Comparison of ENCODE assay signal across 32 cellular contexts in the genomic region with DNA sequence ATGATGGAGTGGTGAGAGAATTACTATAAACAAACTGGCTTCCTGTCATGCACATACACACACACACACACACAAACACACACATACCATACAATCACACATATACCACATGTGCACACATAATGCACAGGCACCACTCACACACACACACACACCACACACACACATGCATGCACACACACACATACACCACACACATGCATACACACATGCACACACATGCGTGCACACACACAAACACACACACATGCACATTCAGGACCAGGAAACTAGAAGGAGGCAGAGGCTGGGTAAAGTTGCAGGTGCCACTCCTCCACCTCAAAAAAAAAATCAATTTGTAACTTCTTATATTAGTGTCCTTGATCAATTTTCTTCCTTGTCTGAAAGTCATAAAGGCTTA.
"Had no signal": no experiment of that assay in that cellular context is flagged by ENCODE, and none has a peak within 500 bp of the region (broad histone marks: within the 10 kb centered on the region; RNA-seq: fewer than 3 reads in every experiment).

No MANE protein-coding gene starts in this region.

- H3K4me1 ChIP-seq: ascending aorta, esophagus squamous epithelium, heart right ventricle had no signal

- H3K36me3 ChIP-seq: ascending aorta, esophagus squamous epithelium, gastroesophageal sphincter, heart right ventricle had no signal

- H3K9me3 ChIP-seq: ascending aorta, esophagus squamous epithelium, gastroesophageal sphincter, heart right ventricle had no signal

- H3K27me3 ChIP-seq: ascending aorta, dorsolateral prefrontal cortex, esophagus squamous epithelium, gastroesophageal sphincter, heart right ventricle, hepatocyte had no signal

- H3K9me3 Mint-ChIP-seq: activated CD4-positive, alpha-beta memory T cell treated with anti-CD3 and anti-CD28 coated beads, Interleukin-2, amount 10 ng/mL, durations not matched to agents 7 days and 5 days; activated CD4-positive, alpha-beta T cell treated with anti-CD3 and anti-CD28 coated beads, Interleukin-2, amount 10 ng/mL, durations not matched to agents 7 days and 5 days; activated naive CD4-positive, alpha-beta T cell treated with anti-CD3 and anti-CD28 coated beads, Interleukin-2, amount 10 ng/mL, durations not matched to agents 7 days and 5 days; activated naive CD8-positive, alpha-beta T cell treated with anti-CD3 and anti-CD28 coated beads, Interleukin-2, amount 10 ng/mL, durations not matched to agents 7 days and 5 days; activated T-cell treated with anti-CD3 and anti-CD28 coated beads, Interleukin-2, amount 50 U/mL, for 24 hours; brain; dendritic cell treated with granulocyte-macrophage colony-stimulating factor and Interleukin-4, amounts not matched to agents 40 ng/mL and 50 ng/mL, for 4 days; endodermal cell; T-helper 2 cell treated with Interferon-gamma antibody and Interleukin-4, amounts not matched to agents 5 μg/mL and 100 μg/mL, for 36 hours; WTC11 had no signal

- H2AFZ ChIP-seq: hepatocyte had no signal

- H3K79me2 ChIP-seq: hepatocyte had no signal

- H3K4me3 Mint-ChIP-seq: activated CD4-positive, alpha-beta memory T cell treated with anti-CD3 and anti-CD28 coated beads, Interleukin-2, amount 10 ng/mL, durations not matched to agents 7 days and 5 days; activated CD4-positive, alpha-beta T cell treated with anti-CD3 and anti-CD28 coated beads, Interleukin-2, amount 10 ng/mL, durations not matched to agents 7 days and 5 days; activated naive CD4-positive, alpha-beta T cell treated with anti-CD3 and anti-CD28 coated beads, Interleukin-2, amount 10 ng/mL, durations not matched to agents 7 days and 5 days; activated naive CD8-positive, alpha-beta T cell treated with anti-CD3 and anti-CD28 coated beads, Interleukin-2, amount 10 ng/mL, durations not matched to agents 7 days and 5 days; activated T-cell treated with anti-CD3 and anti-CD28 coated beads, Interleukin-2, amount 50 U/mL, for 24 hours; activated T-cell treated with anti-CD3 and anti-CD28 coated beads, Interleukin-2, amount 50 U/mL, for 72 hours; brain; central memory CD8-positive, alpha-beta T cell; dendritic cell treated with granulocyte-macrophage colony-stimulating factor and Interleukin-4, amounts not matched to agents 40 ng/mL and 50 ng/mL, for 4 days; endodermal cell; T-helper 17 cell; T-helper 2 cell treated with Interferon-gamma antibody and Interleukin-4, amounts not matched to agents 5 μg/mL and 100 μg/mL, for 36 hours; WTC11 had no signal

- H3K27ac ChIP-seq: ascending aorta, coronary artery, dorsolateral prefrontal cortex, esophagus squamous epithelium, gastroesophageal sphincter, heart right ventricle, hepatocyte had no signal

- H3K4me3 ChIP-seq: ascending aorta, coronary artery, dorsolateral prefrontal cortex, esophagus squamous epithelium, gastroesophageal sphincter, heart right ventricle, hepatocyte had no signal

- H3K4me2 ChIP-seq: hepatocyte had no signal

- H3K4me1 Mint-ChIP-seq: activated CD4-positive, alpha-beta memory T cell treated with anti-CD3 and anti-CD28 coated beads, Interleukin-2, amount 10 ng/mL, durations not matched to agents 7 days and 5 days; activated CD4-positive, alpha-beta T cell treated with anti-CD3 and anti-CD28 coated beads, Interleukin-2, amount 10 ng/mL, durations not matched to agents 7 days and 5 days; activated naive CD4-positive, alpha-beta T cell treated with anti-CD3 and anti-CD28 coated beads, Interleukin-2, amount 10 ng/mL, durations not matched to agents 7 days and 5 days; activated naive CD8-positive, alpha-beta T cell treated with anti-CD3 and anti-CD28 coated beads, Interleukin-2, amount 10 ng/mL, durations not matched to agents 7 days and 5 days; brain; central memory CD8-positive, alpha-beta T cell; endodermal cell; T-helper 17 cell had no signal

- H3K36me3 Mint-ChIP-seq: activated naive CD4-positive, alpha-beta T cell treated with anti-CD3 and anti-CD28 coated beads, Interleukin-2, amount 10 ng/mL, durations not matched to agents 7 days and 5 days; activated naive CD4-positive, alpha-beta T cell treated with anti-CD3 and anti-CD28 coated beads, Interleukin-2, amount 50 U/mL, for 72 hours; activated naive CD8-positive, alpha-beta T cell treated with anti-CD3 and anti-CD28 coated beads, Interleukin-2, amount 10 ng/mL, durations not matched to agents 7 days and 5 days; WTC11 had no signal

- ATAC-seq: activated naive CD4-positive, alpha-beta T cell treated with anti-CD3 and anti-CD28 coated beads, Interleukin-2, amount 50 U/mL, for 72 hours; activated T-cell treated with anti-CD3 and anti-CD28 coated beads, Interleukin-2, amount 50 U/mL, for 72 hours; gastroesophageal sphincter; heart right ventricle; T-helper 17 cell; WTC11 had no signal

- H3K27me3 Mint-ChIP-seq: activated CD4-positive, alpha-beta memory T cell treated with anti-CD3 and anti-CD28 coated beads, Interleukin-2, amount 10 ng/mL, durations not matched to agents 7 days and 5 days; activated CD4-positive, alpha-beta T cell treated with anti-CD3 and anti-CD28 coated beads, Interleukin-2, amount 10 ng/mL, durations not matched to agents 7 days and 5 days; activated naive CD4-positive, alpha-beta T cell treated with anti-CD3 and anti-CD28 coated beads, Interleukin-2, amount 10 ng/mL, durations not matched to agents 7 days and 5 days; activated naive CD8-positive, alpha-beta T cell treated with anti-CD3 and anti-CD28 coated beads, Interleukin-2, amount 10 ng/mL, durations not matched to agents 7 days and 5 days; activated T-cell treated with anti-CD3 and anti-CD28 coated beads, Interleukin-2, amount 50 U/mL, for 24 hours; central memory CD8-positive, alpha-beta T cell; dendritic cell treated with granulocyte-macrophage colony-stimulating factor and Interleukin-4, amounts not matched to agents 40 ng/mL and 50 ng/mL, for 4 days; T-helper 17 cell had no signal

- H3K27ac Mint-ChIP-seq: activated CD4-positive, alpha-beta memory T cell treated with anti-CD3 and anti-CD28 coated beads, Interleukin-2, amount 10 ng/mL, durations not matched to agents 7 days and 5 days; activated CD4-positive, alpha-beta T cell treated with anti-CD3 and anti-CD28 coated beads, Interleukin-2, amount 10 ng/mL, durations not matched to agents 7 days and 5 days; activated naive CD4-positive, alpha-beta T cell treated with anti-CD3 and anti-CD28 coated beads, Interleukin-2, amount 10 ng/mL, durations not matched to agents 7 days and 5 days; activated naive CD4-positive, alpha-beta T cell treated with anti-CD3 and anti-CD28 coated beads, Interleukin-2, amount 50 U/mL, for 72 hours; activated naive CD8-positive, alpha-beta T cell treated with anti-CD3 and anti-CD28 coated beads, Interleukin-2, amount 10 ng/mL, durations not matched to agents 7 days and 5 days; activated T-cell treated with anti-CD3 and anti-CD28 coated beads, Interleukin-2, amount 50 U/mL, for 24 hours; activated T-cell treated with anti-CD3 and anti-CD28 coated beads, Interleukin-2, amount 50 U/mL, for 72 hours; dendritic cell treated with granulocyte-macrophage colony-stimulating factor and Interleukin-4, amounts not matched to agents 40 ng/mL and 50 ng/mL, for 4 days; endodermal cell; T-helper 17 cell; T-helper 2 cell treated with Interferon-gamma antibody and Interleukin-4, amounts not matched to agents 5 μg/mL and 100 μg/mL, for 36 hours; WTC11 had no signal

- DNase-seq: activated CD4-positive, alpha-beta memory T cell treated with anti-CD3 and anti-CD28 coated beads, Interleukin-2, amount 10 ng/mL, durations not matched to agents 7 days and 5 days; activated CD4-positive, alpha-beta T cell treated with anti-CD3 and anti-CD28 coated beads for 1 hour; activated CD4-positive, alpha-beta T cell treated with anti-CD3 and anti-CD28 coated beads for 4 hours; activated CD4-positive, alpha-beta T cell treated with anti-CD3 and anti-CD28 coated beads, Interleukin-2, amount 10 ng/mL, durations not matched to agents 7 days and 5 days; activated CD4-positive, alpha-beta T cell treated with anti-CD3 and anti-CD28 coated beads, Interleukin-2, amount 50 U/mL, for 4 hours; activated CD8-positive, alpha-beta memory T cell treated with anti-CD3 and anti-CD28 coated beads, Interleukin-2, amount 50 U/mL, for 48 hours; activated gamma-delta T cell; activated naive CD4-positive, alpha-beta T cell; activated naive CD4-positive, alpha-beta T cell treated with anti-CD3 and anti-CD28 coated beads, Interleukin-2, amount 10 ng/mL, durations not matched to agents 7 days and 5 days; activated naive CD8-positive, alpha-beta T cell treated with anti-CD3 and anti-CD28 coated beads, Interleukin-2, amount 10 ng/mL, durations not matched to agents 7 days and 5 days; activated T-cell treated with anti-CD3 and anti-CD28 coated beads for 4 hours; activated T-cell treated with anti-CD3 and anti-CD28 coated beads, Interleukin-2, amount 50 U/mL, for 24 hours; activated T-cell treated with anti-CD3 and anti-CD28 coated beads, Interleukin-2, amount 50 U/mL, for 72 hours; dorsolateral prefrontal cortex; effector memory CD4-positive, alpha-beta T cell; endodermal cell; esophagus squamous epithelium; foreskin melanocyte; heart right ventricle; T-helper 17 cell; T1000 had no signal

- FAIRE-seq: bronchial epithelial cell had no signal
